In the genomic region with DNA sequence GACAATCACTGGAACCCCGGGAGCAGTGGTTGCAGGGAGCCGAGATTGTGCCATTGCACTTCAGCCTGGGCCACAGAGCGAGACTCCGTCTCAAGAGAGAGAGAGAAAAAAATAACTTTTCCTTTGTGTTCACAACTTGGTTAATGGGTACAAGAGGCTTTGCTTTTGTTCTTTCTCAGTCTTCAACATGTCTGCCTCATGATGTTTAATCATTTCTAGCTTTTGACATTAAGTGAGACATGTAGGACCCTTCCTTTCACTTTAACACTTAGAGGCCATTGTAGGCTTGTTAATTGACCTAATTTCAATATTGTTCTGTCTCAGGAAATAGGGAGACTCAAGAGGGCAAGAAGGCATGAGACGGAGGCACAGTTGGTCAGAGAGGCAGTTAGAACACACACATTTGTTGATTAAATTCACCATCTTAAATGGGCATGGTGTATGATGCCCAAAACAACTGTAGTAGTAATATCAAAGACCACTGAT, we compare ENCODE assay signal across 21 cellular contexts. TPM values are rescaled to one million over a fixed set of nuclear protein-coding genes. Genes with fewer than 3 reads are reported as not detected.
DNase-seq lines count a peak whose midpoint lies in the region; ATAC-seq, FAIRE-seq and TF ChIP-seq lines count a peak whose summit lies in the region.
"Had no signal": no experiment of that assay in that cellular context is flagged by ENCODE, and none has a peak within 500 bp of the region (broad histone marks: within the 10 kb centered on the region; RNA-seq: fewer than 3 reads in every experiment).

No MANE protein-coding gene starts in this region.

- TF ChIP-seq EP300 in HepG2 (IDR thresholded peaks at IDR 0.05; ENCODE audit: low read depth in 2 of 2, low read length in 2 of 2) = no peak
- TF ChIP-seq EP300 in HepG2 (CRISPR knock-in tag; IDR thresholded peaks at IDR 0.05; ENCODE audit: borderline replicate concordance) = no peak
- TF ChIP-seq EP300 in K562 (IDR thresholded peaks at IDR 0.05; ENCODE audit: low read length) = no peak

- no peaks in the 10 kb centered on the region for H3K36me3 ChIP-seq in right lobe of liver
- H3K36me3 ChIP-seq in HepG2 (replicated peaks in 1 of 2; ENCODE audit: control insufficient read depth in 1 of 2, insufficient read depth in 2 of 2, low read length in 2 of 2) = no peaks in the 10 kb centered on the region
- no peaks in the 10 kb centered on the region; the same call in 2 of the 3 replicates for H3K36me3 ChIP-seq in K562 (ENCODE audit: control insufficient read depth, insufficient read depth, low read length)

- H3K27ac Mint-ChIP-seq in natural killer cell = no peak overlapping the region
- H3K27ac Mint-ChIP-seq: CD8-positive, alpha-beta T cell had no signal

- no peaks in the 10 kb centered on the region for H3K9me3 ChIP-seq in right lobe of liver
- no peaks in the 10 kb centered on the region for H3K9me3 ChIP-seq in HepG2 (ENCODE audit: low read length)
- H3K9me3 ChIP-seq in K562 (replicated peaks; ENCODE audit: control insufficient read depth, insufficient read depth, low read depth, low read length) = no peaks in the 10 kb centered on the region; the same call in 1 of the 2 replicates
- H3K9me3 ChIP-seq: BLaER1, SJSA1 had no signal

- TF ChIP-seq CTCF in right lobe of liver (IDR thresholded peaks at IDR 0.05) (no peak), HepG2 (CRISPR knock-in tag; IDR thresholded peaks at IDR 0.05) (no peak), K562 (IDR thresholded peaks at IDR 0.05 in 2 of 3, conservative IDR thresholded peaks at IDR 0.05 in 1 of 3; ENCODE audit: insufficient read depth in 2 of 3, low read depth in 1 of 3, low read length in 3 of 3) (no peak), natural killer cell (IDR thresholded peaks at IDR 0.05) (no peak)

- no peaks in the 10 kb centered on the region for H3K9me1 ChIP-seq in K562 (ENCODE audit: control insufficient read depth, insufficient read depth, low read length)

- POLR2A ChIA-PET in HepG2 (lab: Yijun Ruan, JAX) = no interaction called here
- POLR2A ChIA-PET in K562 (lab: Yijun Ruan, JAX) = interaction anchor here (1.0 to 1.5 kb wide), 3 partner anchors 9 to 17 kb away, joined by 3 to 4 read pairs (median 4); partner anchors contain the start of gene CRCP

- H3K9me3 Mint-ChIP-seq in natural killer cell = no peaks in the 10 kb centered on the region
- H3K9me3 Mint-ChIP-seq: CD8-positive, alpha-beta T cell had no signal

- no peaks in the 10 kb centered on the region for H3K36me3 Mint-ChIP-seq in natural killer cell
- H3K36me3 Mint-ChIP-seq: CD8-positive, alpha-beta T cell had no signal

- no peaks in the 10 kb centered on the region for H3K27me3 Mint-ChIP-seq in natural killer cell (ENCODE audit: low read depth in 2 of 2)

- H3K9ac ChIP-seq in HepG2 (ENCODE audit: insufficient read depth, low read depth, low read length) = no peak overlapping the region
- peak overlapping the region; percentile 60 to 67; a peak in 3 of 4 replicates for H3K9ac ChIP-seq in K562 (ENCODE audit: insufficient read depth in 1 of 2, low read depth in 2 of 2, low read length in 2 of 2)
- H3K9ac ChIP-seq: BLaER1, GM23248 had no signal

- H3K4me1 Mint-ChIP-seq in natural killer cell = peaks cover 0 to 2% of the 10 kb centered on the region in 2 donors

- no peak for TF ChIP-seq RAD21 in HepG2 (CRISPR knock-in tag; IDR thresholded peaks at IDR 0.05)
- no peak for TF ChIP-seq RAD21 in K562 (CRISPR knock-in tag; conservative IDR thresholded peaks at IDR 0.05 in 1 of 2, IDR thresholded peaks at IDR 0.05 in 1 of 2)

- no peaks in the 10 kb centered on the region for H4K20me1 ChIP-seq in HepG2 (ENCODE audit: insufficient read depth, low read length)
- no peaks in the 10 kb centered on the region for H4K20me1 ChIP-seq in K562 (replicated peaks; ENCODE audit: control insufficient read depth, insufficient read depth, low read length)
- H4K20me1 ChIP-seq: BLaER1 had no signal

- H3K4me3 Mint-ChIP-seq in natural killer cell = no peak overlapping the region
- H3K4me3 Mint-ChIP-seq: CD8-positive, alpha-beta T cell had no signal

- intact Hi-C loops in right lobe of liver (cut with DNase I) (no loop called here), HepG2 (cut with micrococcal nuclease; ENCODE audit: unreplicated experiment) (no loop called here), K562 (cut with micrococcal nuclease) (no loop called here), natural killer cell (cut with micrococcal nuclease) (no loop called here)

- TF ChIP-seq POLR2A in right lobe of liver (IDR thresholded peaks at IDR 0.05) = no peak
- no peak for TF ChIP-seq POLR2A in HepG2 (IDR thresholded peaks at IDR 0.05; ENCODE audit: insufficient read depth in 1 of 2, low read depth in 2 of 2, low read length in 2 of 2)
- no peak for TF ChIP-seq POLR2A in K562 (conservative IDR thresholded peaks at IDR 0.05)

- in situ Hi-C loops in HepG2 (cut with HindIII; ENCODE audit: extremely low pct_ligation_motif_present, low pct_unique_long_range_greater_than_20kb) (no loop called here), K562 (cut with MboI) (no loop called here)

- BruUV-seq in HepG2 (replicated peaks; lab: Mats Ljungman, UMichigan) = no TSS peak
- BruUV-seq in K562 (replicated peaks; lab: Mats Ljungman, UMichigan) = TSS peak; percentile 99

- H2AFZ ChIP-seq in HepG2 (ENCODE audit: low read length) (no peak overlapping the region), K562 (ENCODE audit: low read depth, low read length) (peak overlapping the region; percentile 73)
- H2AFZ ChIP-seq: GM23248 had no signal

- CTCF ChIA-PET in HepG2 (lab: Yijun Ruan, JAX; ENCODE audit: low intra/inter-chr PET ratio, low total read pairs) = no interaction called here
- CTCF ChIA-PET in K562 (lab: Yijun Ruan, JAX; ENCODE audit: low intra/inter-chr PET ratio) = no interaction called here

- peak overlapping the region in 2 of 3 donors; percentile 0 to 34 for H3K27ac ChIP-seq in right lobe of liver
- H3K27ac ChIP-seq in HepG2 (ENCODE audit: extremely low read length, insufficient read depth, low read length) = no peak overlapping the region
- peak overlapping the region; percentile 81 for H3K27ac ChIP-seq in K562 (ENCODE audit: extremely low read depth, low read depth, low read length)
- H3K27ac ChIP-seq: BLaER1, GM23248, SJSA1 had no signal

- no peaks in the 10 kb centered on the region for H3K79me2 ChIP-seq in HepG2 (ENCODE audit: insufficient read depth, low read length)
- H3K79me2 ChIP-seq in K562 (ENCODE audit: control insufficient read depth, insufficient read depth, low read length) = no peaks in the 10 kb centered on the region; the same call in 2 of the 3 replicates

- no peak for ATAC-seq in right lobe of liver
- ATAC-seq in HepG2 = no peak
- ATAC-seq in HG03175 (IDR thresholded peaks at IDR 0.05; ENCODE audit: unreplicated experiment) = peak; percentile 58
- no peak for ATAC-seq in K562
- no peak for ATAC-seq in natural killer cell
- ATAC-seq in HG02763 (IDR thresholded peaks at IDR 0.05; ENCODE audit: unreplicated experiment) = no peak
- ATAC-seq: CD8-positive, alpha-beta T cell; PC-3 had no signal

- H3K4me1 ChIP-seq in right lobe of liver (peaks cover 0 to 6% (median 0%) of the 10 kb centered on the region in 4 donors), HepG2 (ENCODE audit: insufficient read depth, low read length) (peaks cover 19% of the 10 kb centered on the region), K562 (replicated peaks in 1 of 2; ENCODE audit: control insufficient read depth in 2 of 2, insufficient read depth in 2 of 2, low read length in 2 of 2) (peaks cover 17 to 21% of the 10 kb centered on the region in 2 experiments; a peak in 4 of 5 replicates)

- H3K4me3 ChIP-seq in right lobe of liver = no peak overlapping the region
- no peak overlapping the region for H3K4me3 ChIP-seq in HepG2 (replicated peaks in 1 of 3; ENCODE audit: insufficient read depth in 1 of 3, low read depth in 2 of 3, low read length in 3 of 3)
- H3K4me3 ChIP-seq in K562 = no peak overlapping the region
- H3K4me3 ChIP-seq: BLaER1, GM23248, SJSA1 had no signal

- FAIRE-seq in HepG2 (lab: Jason Lieb, UNC) = no peak
- FAIRE-seq in K562 (lab: Jason Lieb, UNC) = no peak
- FAIRE-seq: GM12892 had no signal

- H3K4me2 ChIP-seq in HepG2 (ENCODE audit: low read depth, low read length) (no peak overlapping the region), K562 (ENCODE audit: insufficient read depth, low read length) (peak overlapping the region; percentile 57)
- H3K4me2 ChIP-seq: BLaER1 had no signal

- no peak for DNase-seq in right lobe of liver
- no peak for DNase-seq in HepG2 (ENCODE audit: low spot score)
- DNase-seq in K562 (ENCODE audit: extremely low read depth in 1 of 4, low spot score in 3 of 4) = no peak
- no peak for DNase-seq in natural killer cell
- DNase-seq in MV-4-11 (lab: John Stamatoyannopoulos, UW) = no peak
- no peak for DNase-seq in NCI-H526 (lab: John Stamatoyannopoulos, UW)
- DNase-seq: CD8-positive, alpha-beta T cell; DMS 273 treated with DMSO at 0.1 percent for 48 hours; GDM1; NCI-H1417 treated with DMSO at 0.1 percent for 48 hours; NCI-H1930; NCI-H2171; NCI-H446 treated with DMSO at 0.1 percent for 48 hours; NCI-H748 treated with DMSO at 0.1 percent for 48 hours; PC-3 had no signal

- H3K27me3 ChIP-seq in right lobe of liver (no peaks in the 10 kb centered on the region), HepG2 (ENCODE audit: control insufficient read depth in 1 of 2, insufficient read depth in 2 of 2, low read length in 2 of 2) (no peaks in the 10 kb centered on the region), K562 (ENCODE audit: control insufficient read depth in 2 of 2, insufficient read depth in 2 of 2, low read length in 2 of 2) (no peaks in the 10 kb centered on the region)
- H3K27me3 ChIP-seq: BLaER1, SJSA1 had no signal

- 94% methylated on average over 2 of the region's 5 CpGs for WGBS in right lobe of liver (ENCODE audit: insufficient coverage, low coverage, low lambda C conversion rate, missing lambda C conversion rate)
- 86% methylated on average over 5 of the region's 5 CpGs for WGBS in HepG2 (ENCODE audit: low lambda C conversion rate)
- WGBS in K562 (ENCODE audit: insufficient coverage, low coverage, missing lambda C conversion rate) = 83% methylated on average over 5 of the region's 5 CpGs

RNA-seq across cellular contexts. Expression of gene CRCP, which starts 9.3 kb away (rescaled TPM):
- 10 to 100 TPM; 17.2 to 38.0 (median 24.4) TPM for total RNA-seq in right lobe of liver
- 31.0 and 41.1 TPM in 2 replicates for total RNA-seq in HepG2 (2016; rRNA removed; fragmentation: Illumina TruSeq; extraction: Trizol)
- 9.9 and 16.6 TPM in 2 replicates for total RNA-seq in HepG2 (2016; cell fraction: cytosol; rRNA removed; fragmentation: Illumina TruSeq; extraction: Trizol; ENCODE audit: low read depth)
- total RNA-seq in HepG2 (2016; cell fraction: insoluble cytoplasmic fraction; rRNA removed; fragmentation: Illumina TruSeq; extraction: Trizol) = 31.6 and 44.5 TPM in 2 replicates
- 21.3 and 21.4 TPM in 2 replicates for total RNA-seq in HepG2 (2016; cell fraction: membrane; rRNA removed; fragmentation: Illumina TruSeq; extraction: Trizol)
- 13.8 and 14.1 TPM in 2 replicates for total RNA-seq in HepG2 (2016; cell fraction: nucleus; rRNA removed; fragmentation: Illumina TruSeq; extraction: Trizol)
- 22.7 and 27.7 TPM in 2 replicates for polyA plus RNA-seq in HepG2 (2011; rRNA removed)
- 27.6 and 28.2 TPM in 2 replicates for polyA plus RNA-seq in HepG2 (2011; cell fraction: cytosol; rRNA removed)
- polyA plus RNA-seq in HepG2 (2011; cell fraction: nucleus; rRNA removed) = 10.8 and 14.7 TPM in 2 replicates
- polyA plus RNA-seq in HepG2 (2012) = 20.8 and 22.7 TPM in 2 replicates
- polyA plus RNA-seq in HepG2 (2016; cell fraction: cytosol; fragmentation: Illumina TruSeq; extraction: Trizol; ENCODE audit: low read depth) = 5.1 and 5.2 TPM in 2 replicates
- polyA plus RNA-seq in HepG2 (2016; cell fraction: insoluble cytoplasmic fraction; fragmentation: Illumina TruSeq; extraction: Trizol; ENCODE audit: low read depth) = 28.2 and 29.7 TPM in 2 replicates
- polyA plus RNA-seq in HepG2 (2016; cell fraction: membrane; fragmentation: Illumina TruSeq; extraction: Trizol; ENCODE audit: low read depth) = 10.6 and 11.6 TPM in 2 replicates
- 16.1 and 23.0 TPM in 2 replicates for polyA plus RNA-seq in HepG2 (2016; cell fraction: nucleus; fragmentation: Illumina TruSeq; extraction: Trizol; ENCODE audit: insufficient read depth, low read depth)
- 20.8 and 22.0 TPM in 2 replicates for polyA minus RNA-seq in HepG2 (2011; rRNA and poly(A)+ RNA removed; ENCODE audit: low replicate concordance)
- 20.6 and 22.6 TPM in 2 replicates for polyA minus RNA-seq in HepG2 (2011; cell fraction: cytosol; rRNA and poly(A)+ RNA removed)
- 18.3 and 21.8 TPM in 2 replicates for polyA minus RNA-seq in HepG2 (2011; cell fraction: nucleus; rRNA and poly(A)+ RNA removed)
- total RNA-seq in K562 (2011; cell fraction: chromatin; rRNA removed; ENCODE audit: low replicate concordance) = 53.3 and 55.2 TPM in 2 replicates
- 32.0 and 38.2 TPM in 2 replicates for total RNA-seq in K562 (2011; cell fraction: nucleolus; rRNA removed)
- total RNA-seq in K562 (2011; cell fraction: nucleoplasm; rRNA removed) = 41.5 and 59.3 TPM in 2 replicates
- total RNA-seq in K562 (2014; rRNA removed) = 46.7 and 51.4 TPM in 2 replicates
- total RNA-seq in K562 (2014; rRNA removed; fragmentation: Illumina TruSeq; extraction: Trizol) = 43.0 and 44.2 TPM in 2 replicates
- total RNA-seq in K562 (2015; rRNA removed; fragmentation: Illumina TruSeq; extraction: Trizol) = 51.9 and 55.0 TPM in 2 replicates
- total RNA-seq in K562 (2021) = 43.0 and 43.4 TPM in 2 replicates
- polyA plus RNA-seq in K562 (2011; rRNA removed) = 28.6 and 41.0 TPM in 2 replicates
- polyA plus RNA-seq in K562 (2011; cell fraction: cytosol; rRNA removed) = 25.7 and 28.0 TPM in 2 replicates
- polyA plus RNA-seq in K562 (2011; cell fraction: nucleus; rRNA removed) = 13.5 and 15.3 TPM in 2 replicates
- polyA plus RNA-seq in K562 (2012) = 33.7 and 63.4 TPM in 2 replicates
- 45.3 and 58.3 TPM in 2 replicates for polyA plus RNA-seq in K562 (2014; fragmentation: Illumina TruSeq; extraction: Trizol)
- 10 to 100 TPM; 22.1 to 26.1 TPM for polyA plus RNA-seq in K562 (2014; fragmentation: Nextera tagmentation; extraction: Ambion mirVana)
- 46.1 and 51.2 TPM in 2 replicates for polyA plus RNA-seq in K562 (2014; rRNA removed)
- polyA minus RNA-seq in K562 (2011; rRNA and poly(A)+ RNA removed) = 45.3 and 57.0 TPM in 2 replicates
- 35.5 and 37.0 TPM in 2 replicates for polyA minus RNA-seq in K562 (2011; cell fraction: cytosol; rRNA and poly(A)+ RNA removed)
- polyA minus RNA-seq in K562 (2011; cell fraction: nucleus; rRNA and poly(A)+ RNA removed) = 11.7 and 15.6 TPM in 2 replicates
- total RNA-seq in natural killer cell = 10 to 100 TPM; 67.5 to 72.1 (median 68.0) TPM

RNA-seq across cellular contexts. Expression of gene ASL, which starts 29.7 kb away (rescaled TPM):
- total RNA-seq in right lobe of liver (100 to 1,000 TPM; 161 to 356 (median 220) TPM), HepG2 (2016; rRNA removed; fragmentation: Illumina TruSeq; extraction: Trizol) (63.8 and 71.4 TPM in 2 replicates), K562 (2014; rRNA removed) (67.0 and 70.1 TPM in 2 replicates), K562 (2014; rRNA removed; fragmentation: Illumina TruSeq; extraction: Trizol) (10.8 and 19.3 TPM in 2 replicates), K562 (2015; rRNA removed; fragmentation: Illumina TruSeq; extraction: Trizol) (27.8 and 28.7 TPM in 2 replicates), K562 (2021) (58.3 and 58.6 TPM in 2 replicates), natural killer cell (10 to 100 TPM; 58.1 to 69.9 (median 60.0) TPM)
- 10.8 and 15.3 TPM in 2 replicates for total RNA-seq in HepG2 (2016; cell fraction: cytosol; rRNA removed; fragmentation: Illumina TruSeq; extraction: Trizol; ENCODE audit: low read depth)
- total RNA-seq in HepG2 (2016; cell fraction: insoluble cytoplasmic fraction; rRNA removed; fragmentation: Illumina TruSeq; extraction: Trizol) = 60.6 and 73.6 TPM in 2 replicates
- total RNA-seq in HepG2 (2016; cell fraction: membrane; rRNA removed; fragmentation: Illumina TruSeq; extraction: Trizol) = 20.5 and 23.7 TPM in 2 replicates
- total RNA-seq in HepG2 (2016; cell fraction: nucleus; rRNA removed; fragmentation: Illumina TruSeq; extraction: Trizol) = 55.0 and 59.3 TPM in 2 replicates
- polyA plus RNA-seq in HepG2 (2011; rRNA removed) (96.5 and 146 TPM in 2 replicates), K562 (2011; rRNA removed) (34.6 and 41.4 TPM in 2 replicates), K562 (2014; fragmentation: Illumina TruSeq; extraction: Trizol) (33.3 and 49.0 TPM in 2 replicates), K562 (2014; fragmentation: Nextera tagmentation; extraction: Ambion mirVana) (1 to 10 TPM; 2.6 to 5.5 TPM), K562 (2014; rRNA removed) (57.7 and 61.4 TPM in 2 replicates)
- 66.0 and 85.0 TPM in 2 replicates for polyA plus RNA-seq in HepG2 (2011; cell fraction: cytosol; rRNA removed)
- polyA plus RNA-seq in HepG2 (2011; cell fraction: nucleus; rRNA removed) = 457 and 482 TPM in 2 replicates
- polyA plus RNA-seq in HepG2 (2012) = 39.6 and 57.0 TPM in 2 replicates
- 11.1 and 12.7 TPM in 2 replicates for polyA plus RNA-seq in HepG2 (2016; cell fraction: cytosol; fragmentation: Illumina TruSeq; extraction: Trizol; ENCODE audit: low read depth)
- polyA plus RNA-seq in HepG2 (2016; cell fraction: insoluble cytoplasmic fraction; fragmentation: Illumina TruSeq; extraction: Trizol; ENCODE audit: low read depth) = 58.1 and 62.4 TPM in 2 replicates
- polyA plus RNA-seq in HepG2 (2016; cell fraction: membrane; fragmentation: Illumina TruSeq; extraction: Trizol; ENCODE audit: low read depth) = 16.6 and 18.5 TPM in 2 replicates
- polyA plus RNA-seq in HepG2 (2016; cell fraction: nucleus; fragmentation: Illumina TruSeq; extraction: Trizol; ENCODE audit: insufficient read depth, low read depth) = 139 and 142 TPM in 2 replicates
- 24.9 and 94.0 TPM in 2 replicates for polyA minus RNA-seq in HepG2 (2011; rRNA and poly(A)+ RNA removed; ENCODE audit: low replicate concordance)
- polyA minus RNA-seq in HepG2 (2011; cell fraction: cytosol; rRNA and poly(A)+ RNA removed) = 24.2 and 27.0 TPM in 2 replicates
- 42.9 and 53.5 TPM in 2 replicates for polyA minus RNA-seq in HepG2 (2011; cell fraction: nucleus; rRNA and poly(A)+ RNA removed)
- total RNA-seq in K562 (2011; cell fraction: chromatin; rRNA removed; ENCODE audit: low replicate concordance) = 69.1 and 204 TPM in 2 replicates
- total RNA-seq in K562 (2011; cell fraction: nucleolus; rRNA removed) = 167 and 171 TPM in 2 replicates
- total RNA-seq in K562 (2011; cell fraction: nucleoplasm; rRNA removed) = 96.8 and 112 TPM in 2 replicates
- 30.9 and 78.0 TPM in 2 replicates for polyA plus RNA-seq in K562 (2011; cell fraction: cytosol; rRNA removed)
- polyA plus RNA-seq in K562 (2011; cell fraction: nucleus; rRNA removed) = 122 and 199 TPM in 2 replicates
- polyA plus RNA-seq in K562 (2012) = 57.1 and 57.6 TPM in 2 replicates
- 8.3 and 18.5 TPM in 2 replicates for polyA minus RNA-seq in K562 (2011; rRNA and poly(A)+ RNA removed)
- 13.8 and 20.6 TPM in 2 replicates for polyA minus RNA-seq in K562 (2011; cell fraction: cytosol; rRNA and poly(A)+ RNA removed)
- polyA minus RNA-seq in K562 (2011; cell fraction: nucleus; rRNA and poly(A)+ RNA removed) = 29.8 and 34.1 TPM in 2 replicates
